Comparison of ENCODE assay signal across 8 cellular contexts in the genomic region with DNA sequence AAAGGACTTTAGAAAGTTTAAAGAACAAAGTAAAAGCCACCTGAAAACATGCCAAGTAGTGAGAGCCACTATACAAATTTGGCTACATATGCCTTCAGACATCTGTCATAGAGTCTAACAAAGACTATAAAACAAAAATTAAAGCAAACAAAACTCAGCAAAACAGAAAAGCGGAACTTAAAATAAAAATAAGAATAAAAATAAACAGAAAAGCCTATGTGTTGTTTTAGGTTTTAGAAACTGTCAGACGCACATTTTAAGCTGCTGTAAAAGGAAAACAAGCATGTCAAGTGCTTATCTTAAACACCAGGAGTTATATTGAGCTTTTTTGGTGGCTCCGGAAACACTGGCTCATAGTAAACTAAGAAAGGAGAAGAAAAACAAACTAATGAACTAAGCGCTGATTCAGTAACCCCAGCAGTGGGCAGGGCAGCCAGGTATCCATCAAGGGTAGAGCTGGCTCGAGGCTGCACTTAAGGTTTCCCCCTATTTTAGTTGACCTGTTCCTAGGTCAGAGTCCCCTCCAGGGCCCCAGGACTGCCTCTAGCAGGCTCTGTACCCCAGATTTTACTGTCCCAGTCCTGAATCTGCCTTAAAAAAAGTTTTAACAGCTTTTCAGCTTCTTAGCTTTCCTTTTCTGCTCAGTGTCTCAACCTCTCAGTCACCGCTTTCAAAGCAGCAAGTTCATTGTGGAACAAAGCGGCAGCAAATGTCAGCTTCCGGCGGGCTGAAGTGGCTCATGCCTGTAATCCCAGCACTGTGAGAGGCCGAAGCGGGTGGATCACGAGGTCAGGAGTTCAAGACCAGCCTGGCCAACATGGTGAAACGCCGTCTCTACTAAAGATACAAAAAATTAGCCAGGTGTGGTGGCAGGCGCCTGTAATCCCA. TPM values are rescaled to one million over a fixed set of nuclear protein-coding genes. Genes with fewer than 3 reads are reported as not detected.
A peak's percentile ranks its signal among the peaks of the same experiment; 100 is the strongest.
DNase-seq lines count a peak whose midpoint lies in the region; ATAC-seq and TF ChIP-seq lines count a peak whose summit lies in the region.

No MANE protein-coding gene starts in this region.

- peak overlapping the region; percentile 60 for H3K27ac ChIP-seq in colonic mucosa

- H3K27me3 Mint-ChIP-seq in T-helper 1 cell treated with Interleukin-12 subunit alpha and Interleukin-12 subunit beta and Interleukin-4 antibody, amounts not matched to agents 30 μg/mL and 1 μg/mL, for 36 hours (ENCODE audit: low read depth), result peaks cover 6% of the 10 kb centered on the region
- no peaks in the 10 kb centered on the region for H3K27me3 Mint-ChIP-seq in MCF 10A (ENCODE audit: insufficient read depth, unreplicated experiment)

- intact Hi-C loops in colonic mucosa (cut with DNase I), result no loop called here
- intact Hi-C loops in MCF 10A (cut with micrococcal nuclease), result no loop called here

- peaks cover 7% of the 10 kb centered on the region for H3K36me3 Mint-ChIP-seq in T-helper 1 cell treated with Interleukin-12 subunit alpha and Interleukin-12 subunit beta and Interleukin-4 antibody, amounts not matched to agents 30 μg/mL and 1 μg/mL, for 36 hours (ENCODE audit: low read depth)
- peaks cover 5% of the 10 kb centered on the region for H3K36me3 Mint-ChIP-seq in MCF 10A (ENCODE audit: insufficient read depth, unreplicated experiment)

- peak overlapping the region; percentile 91 for H3K27ac Mint-ChIP-seq in T-helper 1 cell treated with Interleukin-12 subunit alpha and Interleukin-12 subunit beta and Interleukin-4 antibody, amounts not matched to agents 30 μg/mL and 1 μg/mL, for 36 hours
- no peak overlapping the region for H3K27ac Mint-ChIP-seq in MCF 10A (ENCODE audit: low read depth, unreplicated experiment)

- H3K9me3 ChIP-seq in colonic mucosa, result no peaks in the 10 kb centered on the region

- POLR2A ChIA-PET in MCF 10A (lab: Yijun Ruan, JAX), result interaction anchor here (0.6 to 2.2 kb wide), 6 partner anchors 8 to 98 kb away, joined by 3 to 12 read pairs (median 4); partner anchors contain the start of genes RIOK3 and RMC1

- no peaks in the 10 kb centered on the region for H3K27me3 ChIP-seq in colonic mucosa

- peaks cover 23% of the 10 kb centered on the region for H3K4me1 Mint-ChIP-seq in T-helper 1 cell treated with Interleukin-12 subunit alpha and Interleukin-12 subunit beta and Interleukin-4 antibody, amounts not matched to agents 30 μg/mL and 1 μg/mL, for 36 hours (ENCODE audit: low read depth)
- H3K4me1 Mint-ChIP-seq in MCF 10A (ENCODE audit: insufficient read depth, unreplicated experiment), result peaks cover 17% of the 10 kb centered on the region

- no peak for TF ChIP-seq CTCF in colonic mucosa (IDR thresholded peaks at IDR 0.05)
- TF ChIP-seq CTCF in MCF 10A (IDR thresholded peaks at IDR 0.05; ENCODE audit: unreplicated experiment), result no peak

- H3K36me3 ChIP-seq in colonic mucosa, result no peaks in the 10 kb centered on the region

- no TSS peak for BruUV-seq in MCF 10A (replicated peaks; lab: Mats Ljungman, UMichigan)

- peaks cover 6% of the 10 kb centered on the region for H3K9me3 Mint-ChIP-seq in T-helper 1 cell treated with Interleukin-12 subunit alpha and Interleukin-12 subunit beta and Interleukin-4 antibody, amounts not matched to agents 30 μg/mL and 1 μg/mL, for 36 hours
- H3K9me3 Mint-ChIP-seq in MCF 10A (ENCODE audit: unreplicated experiment), result no peaks in the 10 kb centered on the region

- H3K4me3 Mint-ChIP-seq in T-helper 1 cell treated with Interleukin-12 subunit alpha and Interleukin-12 subunit beta and Interleukin-4 antibody, amounts not matched to agents 30 μg/mL and 1 μg/mL, for 36 hours, result peak overlapping the region; percentile 60
- H3K4me3 Mint-ChIP-seq in MCF 10A (ENCODE audit: unreplicated experiment), result no peak overlapping the region

- peak overlapping the region; percentile 19 to 26 for H3K9ac ChIP-seq in colonic mucosa (ENCODE audit: low read depth in 2 of 2, low read length in 2 of 2)

- ATAC-seq in GM18868 (IDR thresholded peaks at IDR 0.05; ENCODE audit: unreplicated experiment) (peak; percentile 82), HG02885 (IDR thresholded peaks at IDR 0.05; ENCODE audit: poor library complexity, unreplicated experiment) (peak; percentile 83)

- H3K4me1 ChIP-seq in colonic mucosa, result no peaks in the 10 kb centered on the region

- DNase-seq in colonic mucosa, result peak; percentile 32
- DNase-seq in pulmonary artery endothelial cell (ENCODE audit: low read depth, low spot score), result peak; percentile 48
- no peak for DNase-seq in MCF 10A (ENCODE audit: unreplicated experiment)
- no peak for DNase-seq in NCI-H2107 (lab: John Stamatoyannopoulos, UW)
- no peak for DNase-seq in NCI-H1417 treated with DMSO at 0.1 percent for 48 hours (lab: John Stamatoyannopoulos, UW)

- peak overlapping the region; percentile 5 for H3K4me3 ChIP-seq in colonic mucosa

- CTCF ChIA-PET in MCF 10A (lab: Yijun Ruan, JAX), result interaction anchor here (0.6 to 2.0 kb wide), 4 partner anchors 10 to 218 kb away, joined by 3 to 12 read pairs (median 3); no protein-coding TSS in a partner anchor

RNA-seq across cellular contexts. Expression of gene RMC1, which starts 15.3 kb away (rescaled TPM):
- total RNA-seq in colonic mucosa, result 10 to 100 TPM; 28.4 to 34.9 TPM
- 22.6 and 30.1 TPM in 2 replicates for total RNA-seq in pulmonary artery endothelial cell
- total RNA-seq in MCF 10A (2022), result 24.7 and 28.0 TPM in 2 replicates

RNA-seq across cellular contexts. Expression of gene RIOK3, which starts 34.9 kb away (rescaled TPM):
- total RNA-seq in colonic mucosa, result 100 to 1,000 TPM in 1 of 2 donors, 10 to 100 TPM in 1; 76.6 to 165 TPM
- total RNA-seq in pulmonary artery endothelial cell, result 50.1 and 58.6 TPM in 2 replicates
- 96.7 and 97.1 TPM in 2 replicates for total RNA-seq in MCF 10A (2022)

Comparison
In these comparisons a context has a peak if more than half of its experiments do, and no peak if none do; other contexts are left out.
1. DNase-seq: peak in colonic mucosa (single experiment) and pulmonary artery endothelial cell (single experiment); none in MCF 10A (single experiment), NCI-H2107 (single experiment) and NCI-H1417 treated with DMSO at 0.1 percent for 48 hours (single experiment).